14 cellular contexts compared by ENCODE assay signal in genomic region chr5:914612-915011, GRCh38. TPM values are rescaled to one million over a fixed set of nuclear protein-coding genes. Genes with fewer than 3 reads are reported as not detected.
DNase-seq lines count a peak whose midpoint lies in the region; ATAC-seq, FAIRE-seq and TF ChIP-seq lines count a peak whose summit lies in the region.
"Had no signal": no experiment of that assay in that cellular context is flagged by ENCODE, and none has a peak within 500 bp of the region (broad histone marks: within the 10 kb centered on the region; RNA-seq: fewer than 3 reads in every experiment).

No MANE protein-coding gene starts in this region.

- ATAC-seq in activated T-helper 17 cell treated with anti-CD3 and anti-CD28 coated beads, Interleukin-2, amount 50 U/mL, for 72 hours (replicated peaks): no peak
- ATAC-seq in GM19463 (IDR thresholded peaks at IDR 0.05; ENCODE audit: unreplicated experiment) (no peak), HG02678 (IDR thresholded peaks at IDR 0.05; ENCODE audit: unreplicated experiment) (no peak)
- ATAC-seq: HCT116 had no signal

- peaks cover 13% of the 10 kb centered on the region for H3K4me1 Mint-ChIP-seq in activated T-helper 17 cell treated with anti-CD3 and anti-CD28 coated beads, Interleukin-2, amount 50 U/mL, for 72 hours
- peaks cover 5% of the 10 kb centered on the region for H3K4me1 Mint-ChIP-seq in nephron progenitor cell

- FAIRE-seq in urothelium cell line (lab: Jason Lieb, UNC): peak; percentile 68
- FAIRE-seq: H54 had no signal

- H3K27me3 Mint-ChIP-seq in activated T-helper 17 cell treated with anti-CD3 and anti-CD28 coated beads, Interleukin-2, amount 50 U/mL, for 72 hours: no peaks in the 10 kb centered on the region
- peaks cover 4% of the 10 kb centered on the region for H3K27me3 Mint-ChIP-seq in nephron progenitor cell (ENCODE audit: low read depth, poor library complexity)
- H3K27me3 Mint-ChIP-seq: CD4-positive, alpha-beta T cell had no signal

- no peak for TF ChIP-seq CTCF in nephron progenitor cell (IDR thresholded peaks at IDR 0.05)

- no peak overlapping the region for H3K4me3 Mint-ChIP-seq in activated T-helper 17 cell treated with anti-CD3 and anti-CD28 coated beads, Interleukin-2, amount 50 U/mL, for 72 hours
- H3K4me3 Mint-ChIP-seq in nephron progenitor cell: no peak overlapping the region
- H3K4me3 Mint-ChIP-seq: CD4-positive, alpha-beta T cell had no signal

- peak; percentile 39 for DNase-seq in activated effector memory CD4-positive, alpha-beta T cell treated with anti-CD3 and anti-CD28 coated beads, Interleukin-2, amount 50 U/mL, for 16 hours
- no peak for DNase-seq in activated effector memory CD4-positive, alpha-beta T cell treated with Interleukin-2 at 50 U/mL for 16 hours
- DNase-seq in nephron progenitor cell (no peak), urothelium cell line (ENCODE audit: low spot score) (no peak)
- DNase-seq: ACHN; Calu3; CD4-positive, alpha-beta T cell; DMS 273 treated with DMSO at 0.1 percent for 48 hours; GM23248 had no signal

- H3K36me3 Mint-ChIP-seq in activated T-helper 17 cell treated with anti-CD3 and anti-CD28 coated beads, Interleukin-2, amount 50 U/mL, for 72 hours (ENCODE audit: low read depth): peaks cover 36% of the 10 kb centered on the region
- H3K36me3 Mint-ChIP-seq in nephron progenitor cell (ENCODE audit: low read depth): peaks cover 49% of the 10 kb centered on the region

- no peaks in the 10 kb centered on the region for H3K9me3 Mint-ChIP-seq in activated T-helper 17 cell treated with anti-CD3 and anti-CD28 coated beads, Interleukin-2, amount 50 U/mL, for 72 hours
- no peaks in the 10 kb centered on the region for H3K9me3 Mint-ChIP-seq in nephron progenitor cell
- H3K9me3 Mint-ChIP-seq: CD4-positive, alpha-beta T cell had no signal

- H3K27ac Mint-ChIP-seq in activated T-helper 17 cell treated with anti-CD3 and anti-CD28 coated beads, Interleukin-2, amount 50 U/mL, for 72 hours: peak overlapping the region; percentile 98
- H3K27ac Mint-ChIP-seq in nephron progenitor cell: peak overlapping the region; percentile 27
- H3K27ac Mint-ChIP-seq: CD4-positive, alpha-beta T cell had no signal

RNA-seq across cellular contexts. Expression of gene TRIP13, which starts 21.9 kb away (rescaled TPM):
- total RNA-seq in activated T-helper 17 cell treated with anti-CD3 and anti-CD28 coated beads, Interleukin-2, amount 50 U/mL, for 72 hours: 10 to 100 TPM; 18.3 to 45.0 TPM

RNA-seq across cellular contexts. Expression of gene BRD9, which starts 22.0 kb away (rescaled TPM):
- 10 to 100 TPM; 65.2 to 72.5 TPM for total RNA-seq in activated T-helper 17 cell treated with anti-CD3 and anti-CD28 coated beads, Interleukin-2, amount 50 U/mL, for 72 hours
